In genomic region chr17:3762922-3763776, GRCh38 we compare ENCODE assay signal across 10 cellular contexts. TPM values are rescaled to one million over a fixed set of nuclear protein-coding genes. Genes with fewer than 3 reads are reported as not detected.
DNase-seq lines count a peak whose midpoint lies in the region; ATAC-seq and TF ChIP-seq lines count a peak whose summit lies in the region.
"Had no signal": no experiment of that assay in that cellular context is flagged by ENCODE, and none has a peak within 500 bp of the region (broad histone marks: within the 10 kb centered on the region; RNA-seq: fewer than 3 reads in every experiment).

No MANE protein-coding gene starts in this region.

- H3K4me3 ChIP-seq in hepatocyte (no peak overlapping the region), left ventricle myocardium inferior (no peak overlapping the region)

- H3K9me2 ChIP-seq in hepatocyte (replicated peaks; ENCODE audit: insufficient read depth): no peaks in the 10 kb centered on the region

- 94% methylated on average over 14 of the region's 14 CpGs for WGBS in hepatocyte (ENCODE audit: low lambda C conversion rate, missing lambda C conversion rate)

- H3K36me3 ChIP-seq in hepatocyte (replicated peaks; ENCODE audit: insufficient read depth, low read depth): no peaks in the 10 kb centered on the region
- H3K36me3 ChIP-seq in left ventricle myocardium inferior: no peaks in the 10 kb centered on the region

- peak; percentile 61 for ATAC-seq in HG02678 (IDR thresholded peaks at IDR 0.05; ENCODE audit: unreplicated experiment)

- DNase-seq in activated CD8-positive, alpha-beta memory T cell treated with anti-CD3 and anti-CD28 coated beads, Interleukin-2, amount 50 U/mL, for 48 hours: peak; percentile 67
- DNase-seq in activated CD8-positive, alpha-beta memory T cell treated with anti-CD3 and anti-CD28 coated beads for 24 hours: no peak
- peak; percentile 58 for DNase-seq in stimulated activated CD8-positive, alpha-beta memory T cell treated with anti-CD3 and anti-CD28 coated beads, Interleukin-4, amount 100 ng/mL, for 48 hours
- DNase-seq in LoVo (ENCODE audit: low spot score) (no peak), hepatocyte (ENCODE audit: low spot score) (no peak), left ventricle myocardium inferior (no peak)
- DNase-seq: NCI-H526 treated with DMSO at 0.1 percent for 48 hours had no signal

- H3K27me3 Mint-ChIP-seq in T-helper 1 cell treated with Interleukin-12 subunit alpha and Interleukin-12 subunit beta and Interleukin-4 antibody, amounts not matched to agents 30 μg/mL and 1 μg/mL, for 36 hours (ENCODE audit: low read depth): no peaks in the 10 kb centered on the region

- peak overlapping the region; percentile 79 for H3K4me3 Mint-ChIP-seq in T-helper 1 cell treated with Interleukin-12 subunit alpha and Interleukin-12 subunit beta and Interleukin-4 antibody, amounts not matched to agents 30 μg/mL and 1 μg/mL, for 36 hours
- H3K4me3 Mint-ChIP-seq: nephron had no signal

- H3K4me1 Mint-ChIP-seq in T-helper 1 cell treated with Interleukin-12 subunit alpha and Interleukin-12 subunit beta and Interleukin-4 antibody, amounts not matched to agents 30 μg/mL and 1 μg/mL, for 36 hours (ENCODE audit: low read depth): peaks cover 38% of the 10 kb centered on the region
- H3K4me1 Mint-ChIP-seq: nephron had no signal

- H4K20me1 ChIP-seq in hepatocyte (ENCODE audit: insufficient read depth, poor library complexity, severe bottlenecking): no peaks in the 10 kb centered on the region

- no peaks in the 10 kb centered on the region for H3K9me3 ChIP-seq in hepatocyte (ENCODE audit: low read depth)
- peaks cover 20% of the 10 kb centered on the region for H3K9me3 ChIP-seq in left ventricle myocardium inferior (replicated peaks)

- H3K9me3 Mint-ChIP-seq in T-helper 1 cell treated with Interleukin-12 subunit alpha and Interleukin-12 subunit beta and Interleukin-4 antibody, amounts not matched to agents 30 μg/mL and 1 μg/mL, for 36 hours: peaks cover 21% of the 10 kb centered on the region

- TF ChIP-seq CTCF in hepatocyte (IDR thresholded peaks at IDR 0.05; ENCODE audit: poor library complexity) (no peak), left ventricle myocardium inferior (IDR thresholded peaks at IDR 0.05; ENCODE audit: borderline replicate concordance) (no peak)

- H3K27ac ChIP-seq in hepatocyte: no peak overlapping the region
- H3K27ac ChIP-seq in left ventricle myocardium inferior (replicated peaks): no peak overlapping the region

- H3K4me1 ChIP-seq in hepatocyte (ENCODE audit: insufficient read depth) (no peaks in the 10 kb centered on the region), left ventricle myocardium inferior (no peaks in the 10 kb centered on the region)

- no peak overlapping the region for H3K4me2 ChIP-seq in hepatocyte

- peaks cover 13% of the 10 kb centered on the region for H3K36me3 Mint-ChIP-seq in T-helper 1 cell treated with Interleukin-12 subunit alpha and Interleukin-12 subunit beta and Interleukin-4 antibody, amounts not matched to agents 30 μg/mL and 1 μg/mL, for 36 hours (ENCODE audit: low read depth)

- peak overlapping the region; percentile 96 for H3K27ac Mint-ChIP-seq in T-helper 1 cell treated with Interleukin-12 subunit alpha and Interleukin-12 subunit beta and Interleukin-4 antibody, amounts not matched to agents 30 μg/mL and 1 μg/mL, for 36 hours
- H3K27ac Mint-ChIP-seq: nephron had no signal

- intact Hi-C loops in left ventricle myocardium inferior (cut with micrococcal nuclease): no loop called here

- H3K27me3 ChIP-seq in hepatocyte (no peaks in the 10 kb centered on the region), left ventricle myocardium inferior (ENCODE audit: low read depth) (peaks cover 18% of the 10 kb centered on the region)

- H3K79me2 ChIP-seq in hepatocyte: no peaks in the 10 kb centered on the region

- H2AFZ ChIP-seq in hepatocyte: no peak overlapping the region

RNA-seq across cellular contexts. Expression of gene ITGAE, which starts 37.8 kb away (rescaled TPM):
- 28.1 and 46.7 TPM in 2 replicates for total RNA-seq in hepatocyte
- 53.0 and 77.0 TPM in 2 replicates for polyA plus RNA-seq in hepatocyte
- 19.6 TPM for total RNA-seq in left ventricle myocardium inferior

RNA-seq across cellular contexts. Expression of gene HASPIN, which starts 39.4 kb away (rescaled TPM):
- total RNA-seq in hepatocyte (1.3 and 1.5 TPM in 2 replicates), left ventricle myocardium inferior (0.33 TPM)
- polyA plus RNA-seq in hepatocyte: 0.54 and 1.1 TPM in 2 replicates

Comparison
In these comparisons a context has a peak if more than half of its experiments do, and no peak if none do; other contexts are left out.
1. DNase-seq: peak in activated CD8-positive, alpha-beta memory T cell treated with anti-CD3 and anti-CD28 coated beads, Interleukin-2, amount 50 U/mL, for 48 hours (single experiment) and stimulated activated CD8-positive, alpha-beta memory T cell treated with anti-CD3 and anti-CD28 coated beads, Interleukin-4, amount 100 ng/mL, for 48 hours (single experiment); none in activated CD8-positive, alpha-beta memory T cell treated with anti-CD3 and anti-CD28 coated beads for 24 hours (single experiment), LoVo (single experiment), hepatocyte (single experiment) and left ventricle myocardium inferior (single experiment).